ENCODE assay signal across 8 cellular contexts in genomic region chr16:67968440-67969285, GRCh38. TPM values are rescaled to one million over a fixed set of nuclear protein-coding genes. Genes with fewer than 3 reads are reported as not detected.
DNase-seq lines count a peak whose midpoint lies in the region; ATAC-seq and TF ChIP-seq lines count a peak whose summit lies in the region.

SLC12A4 (minus strand) TSS chr16:67968637; CDS start chr16:67968553, 84 bp downstream.

- no peaks in the 10 kb centered on the region for H3K27me3 Mint-ChIP-seq in neural crest cell (ENCODE audit: low read depth)

- TF ChIP-seq CTCF in BJ (IDR thresholded peaks at IDR 0.05; ENCODE audit: insufficient read depth, low read depth, low read length), result peak; percentile 10; the same call in 1 of the 2 replicates
- no peak for TF ChIP-seq CTCF in RWPE1 (conservative IDR thresholded peaks at IDR 0.05; ENCODE audit: low read depth)
- no peak for TF ChIP-seq CTCF in neural crest cell (conservative IDR thresholded peaks at IDR 0.05)
- no peak for TF ChIP-seq CTCF in stomach (IDR thresholded peaks at IDR 0.05)

- POLR2A ChIA-PET in BJ (lab: Charles Lee) (no interaction called here), RWPE1 (lab: Yijun Ruan, JAX; ENCODE audit: low non-redundant PET) (no interaction called here)

- ATAC-seq in GM19351 (IDR thresholded peaks at IDR 0.05; ENCODE audit: unreplicated experiment) (peak; percentile 71), HG03520 (IDR thresholded peaks at IDR 0.05; ENCODE audit: unreplicated experiment) (peak; percentile 75)

- H3K4me3 ChIP-seq in BJ (ENCODE audit: low read depth, low read length) (peak within 1 kb of the TSS; percentile 80), stomach (peak within 1 kb of the TSS; percentile 74 to 98 (median 86))

- peak within 1 kb of the TSS; percentile 97 for H3K4me3 Mint-ChIP-seq in neural crest cell

- no peaks in the 10 kb centered on the region for H3K9me3 ChIP-seq in stomach

- H3K36me3 Mint-ChIP-seq in neural crest cell (ENCODE audit: low read depth), result no peaks in the 10 kb centered on the region

- H3K27ac ChIP-seq in RWPE1 (peak within 1 kb of the TSS; percentile 89), stomach (peak within 1 kb of the TSS; percentile 90 to 98 (median 95))

- no peaks in the 10 kb centered on the region for H3K9me3 Mint-ChIP-seq in neural crest cell

- H3K4me1 Mint-ChIP-seq in neural crest cell, result peaks cover 38% of the 10 kb centered on the region

- CTCF ChIA-PET in BJ (lab: Yijun Ruan, JAX), result interaction anchor here (0.6 to 2.8 kb wide), 3 partner anchors 8 to 152 kb away, joined by 3 to 15 read pairs (median 3); no protein-coding TSS in a partner anchor
- CTCF ChIA-PET in RWPE1 (lab: Yijun Ruan, JAX), result interaction anchor here (0.5 kb wide), 1 partner anchor 25 kb away, joined by 4 read pairs; no protein-coding TSS in a partner anchor

- peak within 1 kb of the TSS; percentile 94 for H3K27ac Mint-ChIP-seq in neural crest cell (ENCODE audit: unreplicated experiment)

- H3K36me3 ChIP-seq in BJ (ENCODE audit: control insufficient read depth, insufficient read depth, low read length) (peaks cover 4% of the 10 kb centered on the region), stomach (no peaks in the 10 kb centered on the region)

- intact Hi-C loops in stomach (cut with DNase I; ENCODE audit: low total_unique reads), result no loop called here

- WGBS in stomach, 5 donors, result 0 to 2% (median 1%) methylated on average over 24 to 75 of the region's 75 CpGs

- TF ChIP-seq POLR2A in stomach (IDR thresholded peaks at IDR 0.05), result no peak

- no peaks in the 10 kb centered on the region for H3K27me3 ChIP-seq in BJ (ENCODE audit: control insufficient read depth, insufficient read depth, low read length)
- no peaks in the 10 kb centered on the region for H3K27me3 ChIP-seq in stomach

- peaks cover 35 to 51% (median 44%) of the 10 kb centered on the region in 4 donors for H3K4me1 ChIP-seq in stomach

- DNase-seq in BJ (ENCODE audit: low read depth), result peak; percentile 18
- DNase-seq in RWPE1 (ENCODE audit: low spot score), result peak; percentile 92
- peak; percentile 95 for DNase-seq in activated effector memory CD4-positive, alpha-beta T cell treated with anti-CD3 and anti-CD28 coated beads, Interleukin-2, amount 50 U/mL, for 16 hours
- peak; percentile 56 for DNase-seq in fibroblast of the conjunctiva (ENCODE audit: low read depth)
- DNase-seq in neural crest cell (ENCODE audit: low read depth, low spot score), result peak; percentile 62
- DNase-seq in stomach, result peak; percentile 82

- TF ChIP-seq EP300 in stomach (IDR thresholded peaks at IDR 0.05), result no peak

RNA-seq across cellular contexts. Expression of gene SLC12A4, which starts in this region (rescaled TPM):
- polyA plus RNA-seq in BJ (2011; rRNA removed) (64.4 and 115 TPM in 2 replicates), stomach (10 to 100 TPM in 2 of 3 donors, 1 to 10 TPM in 1; 5.7 to 19.8 (median 16.2) TPM)
- polyA minus RNA-seq in BJ (2011; rRNA and poly(A)+ RNA removed), result 116 and 148 TPM in 2 replicates
- total RNA-seq in neural crest cell (36.0 and 36.8 TPM in 2 replicates), stomach (100 to 1,000 TPM in 1 of 5 donors, 10 to 100 TPM in 4; 12.7 to 136 (median 25.9) TPM)

Comparison
In these comparisons a context has a peak if more than half of its experiments do, and no peak if none do; other contexts are left out.
1. Peak in every context shown above with its lines: DNase-seq, ATAC-seq, H3K4me3 ChIP-seq and H3K27ac ChIP-seq.
2. DNase-seq: peak in every context shown above with its lines; median percentile 95 in activated effector memory CD4-positive, alpha-beta T cell treated with anti-CD3 and anti-CD28 coated beads, Interleukin-2, amount 50 U/mL, for 16 hours; 92 in RWPE1; 82 in stomach; 62 in neural crest cell; 56 in fibroblast of the conjunctiva; 18 in BJ.